In the genomic region with DNA sequence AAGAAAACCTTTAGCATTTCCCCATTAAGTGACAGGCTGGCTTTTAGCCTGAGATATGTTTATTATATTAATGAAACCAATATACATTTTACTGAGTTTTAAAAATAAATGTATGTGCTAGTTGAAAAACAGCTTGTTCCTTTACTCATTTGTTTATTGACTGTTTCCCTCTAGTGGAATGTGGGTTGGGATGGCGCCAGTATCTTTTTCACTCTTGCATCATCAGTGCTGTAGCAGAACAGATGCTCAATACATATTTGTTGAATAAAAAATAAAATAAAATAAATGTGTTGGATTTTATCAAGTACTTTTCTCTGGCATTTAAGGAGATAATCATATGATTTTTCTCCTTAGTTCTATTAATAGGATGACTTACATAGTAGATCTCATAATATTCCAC, we compare ENCODE assay signal across 32 cellular contexts. TPM values are rescaled to one million over a fixed set of nuclear protein-coding genes. Genes with fewer than 3 reads are reported as not detected.
DNase-seq lines count a peak whose midpoint lies in the region; FAIRE-seq and TF ChIP-seq lines count a peak whose summit lies in the region.
"Had no signal": no experiment of that assay in that cellular context is flagged by ENCODE, and none has a peak within 500 bp of the region (broad histone marks: within the 10 kb centered on the region; RNA-seq: fewer than 3 reads in every experiment).

No MANE protein-coding gene starts in this region.

- H3K4me3 ChIP-seq in AG10803 (ENCODE audit: low read length), result no peak overlapping the region
- H3K4me3 ChIP-seq in LNCaP clone FGC (ENCODE audit: low read depth, low read length), result no peak overlapping the region
- H3K4me3 ChIP-seq in foreskin fibroblast (ENCODE audit: low read depth in 1 of 2, low read length in 2 of 2), result no peak overlapping the region
- H3K4me3 ChIP-seq: colonic mucosa, Peyer's patch, skin epidermis, upper lobe of left lung had no signal

- DNase-seq in AG10803 (ENCODE audit: low read depth) (peak; percentile 18), LNCaP clone FGC (ENCODE audit: low read depth) (peak; percentile 55), foreskin fibroblast (peak; percentile 10 to 35), HK-2 (ENCODE audit: unreplicated experiment) (no peak), cardiac septum (ENCODE audit: low spot score) (no peak), HuH-7.5 (ENCODE audit: low spot score) (no peak)
- DNase-seq in activated CD4-positive, alpha-beta T cell treated with anti-CD3 and anti-CD28 coated beads for 1 hour, result no peak
- DNase-seq: activated CD4-positive, alpha-beta T cell treated with anti-CD3 and anti-CD28 coated beads for 36 hours; activated T-cell treated with anti-CD3 and anti-CD28 coated beads for 4 hours; CD4-positive, CD25-positive, alpha-beta regulatory T cell; colonic mucosa; DND-41; effector CD8-positive, alpha-beta T cell; erythroblast; GOT3; immature natural killer cell; Karpas-422; mesenchymal stem cell; NCI-H1436 treated with DMSO at 0.1 percent for 48 hours; NCI-H226; NCI-H748 treated with DMSO at 0.1 percent for 48 hours; Peyer's patch; SHP77 treated with DMSO at 0.1 percent for 48 hours; stimulated activated naive B cell treated with anti-CD40 and anti-IgM and Interleukin-4, amounts not matched to agents 10 μg/mL and 1 μg/mL and 100 μg/mL, for 72 hours; substantia nigra; upper lobe of left lung had no signal

- FAIRE-seq in endometrium (lab: Jason Lieb, UNC), result peak; percentile 21

- no peak for TF ChIP-seq CTCF in AG10803 (conservative IDR thresholded peaks at IDR 0.05; ENCODE audit: low read length)
- TF ChIP-seq CTCF in LNCaP clone FGC (IDR thresholded peaks at IDR 0.05; ENCODE audit: control insufficient read depth, extremely low read depth, insufficient read depth), result no peak
- no peak for TF ChIP-seq CTCF in foreskin fibroblast (IDR thresholded peaks at IDR 0.05; ENCODE audit: low read depth, low read length)

- intact Hi-C loops in cardiac septum (cut with DNase I), result no loop called here

RNA-seq across cellular contexts. Expression of gene FSTL4, which starts 43.0 kb away (rescaled TPM):
- not detected for total RNA-seq in cardiac septum
- total RNA-seq: activated CD4-positive, alpha-beta T cell treated with anti-CD3 and anti-CD28 coated beads for 36 hours; activated naive CD4-positive, alpha-beta T cell treated with anti-CD3 and anti-CD28 coated beads, Interleukin-2, amount 50 U/mL, for 72 hours; osteocyte; renal cortical epithelial cell; T-helper 2 cell treated with Interferon-gamma antibody and Interleukin-4, amounts not matched to agents 100 ng/mL and 5 ng/mL, for 36 hours had no signal

Comparison
In these comparisons a context has a peak if more than half of its experiments do, and no peak if none do; other contexts are left out.
1. DNase-seq: peak in AG10803 (single experiment), LNCaP clone FGC (single experiment) and foreskin fibroblast (2 of 2); none in HK-2 (single experiment), activated CD4-positive, alpha-beta T cell treated with anti-CD3 and anti-CD28 coated beads for 1 hour (single experiment), cardiac septum (single experiment) and HuH-7.5 (single experiment).